In the genomic region with DNA sequence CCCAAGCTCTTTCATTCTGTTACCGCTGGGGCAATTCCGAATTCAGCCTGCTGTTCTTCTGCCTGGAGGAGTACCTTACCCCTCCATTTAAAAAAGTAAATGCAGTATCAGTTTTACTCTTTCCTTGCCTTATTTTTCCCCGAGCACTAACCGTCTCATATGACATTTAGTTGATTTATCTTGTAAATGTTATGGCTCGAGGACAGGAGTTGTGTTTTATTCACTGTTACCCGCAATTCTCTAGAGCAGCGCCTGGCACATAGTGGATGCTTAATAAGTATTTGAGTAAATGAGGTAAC, we compare ENCODE assay signal across 8 cellular contexts. TPM values are rescaled to one million over a fixed set of nuclear protein-coding genes. Genes with fewer than 3 reads are reported as not detected.
DNase-seq lines count a peak whose midpoint lies in the region; ATAC-seq and TF ChIP-seq lines count a peak whose summit lies in the region.

No MANE protein-coding gene starts in this region.

- peak overlapping the region; percentile 91 to 99 (median 97) for H3K27ac Mint-ChIP-seq in brain
- H3K27ac Mint-ChIP-seq in nephron progenitor cell, result no peak overlapping the region

- TF ChIP-seq CTCF in brain (conservative IDR thresholded peaks at IDR 0.05) (peak; percentile 51 to 63), nephron progenitor cell (IDR thresholded peaks at IDR 0.05) (no peak)

- H3K27me3 Mint-ChIP-seq in brain (peaks cover 7% of the 10 kb centered on the region), nephron progenitor cell (ENCODE audit: low read depth, poor library complexity) (peaks cover 5% of the 10 kb centered on the region)

- H3K4me3 Mint-ChIP-seq in brain (peak overlapping the region; percentile 90 to 99 (median 98)), nephron progenitor cell (peak overlapping the region; percentile 97)

- ATAC-seq in GM18909 (IDR thresholded peaks at IDR 0.05; ENCODE audit: poor library complexity, unreplicated experiment) (peak; percentile 3), HG03135 (IDR thresholded peaks at IDR 0.05; ENCODE audit: unreplicated experiment) (peak; percentile 3), GM18519 (IDR thresholded peaks at IDR 0.05; ENCODE audit: low FRiP score, unreplicated experiment) (no peak), HG02970 (IDR thresholded peaks at IDR 0.05; ENCODE audit: low FRiP score, unreplicated experiment) (no peak)

- peaks cover 23% of the 10 kb centered on the region for H3K36me3 Mint-ChIP-seq in brain
- H3K36me3 Mint-ChIP-seq in nephron progenitor cell (ENCODE audit: low read depth), result peaks cover 14% of the 10 kb centered on the region

- DNase-seq in nephron progenitor cell, result no peak
- DNase-seq in DMS114 treated with DMSO at 0.1 percent for 48 hours (lab: John Stamatoyannopoulos, UW; ENCODE audit: unreplicated experiment), result no peak
- DNase-seq in H4 (ENCODE audit: low spot score), result no peak

- H3K4me1 Mint-ChIP-seq in brain (peaks cover 60% of the 10 kb centered on the region), nephron progenitor cell (peaks cover 48% of the 10 kb centered on the region)

- peaks cover 0 to 15% (median 3%) of the 10 kb centered on the region in 5 experiments for H3K9me3 Mint-ChIP-seq in brain
- H3K9me3 Mint-ChIP-seq in nephron progenitor cell, result peaks cover 5% of the 10 kb centered on the region

RNA-seq across cellular contexts. Expression of a gene that starts 0.4 kb away (rescaled TPM):
- polyA plus RNA-seq in brain (ENCODE audit: insufficient read depth, low read depth, low replicate concordance), result 16.7 TPM
- 16.3 and 20.9 TPM in 2 replicates for total RNA-seq in H4 (2014; rRNA removed; shearing (Covaris generic))

RNA-seq across cellular contexts. Expression of a gene that starts 37.2 kb away (rescaled TPM):
- 39.1 TPM for polyA plus RNA-seq in brain (ENCODE audit: insufficient read depth, low read depth, low replicate concordance)
- total RNA-seq in H4 (2014; rRNA removed; shearing (Covaris generic)), result 22.2 and 29.9 TPM in 2 replicates

Comparison
In these comparisons a context has a peak if more than half of its experiments do, and no peak if none do; other contexts are left out.
1. ATAC-seq: peak in GM18909 (single experiment) and HG03135 (single experiment); none in GM18519 (single experiment) and HG02970 (single experiment).